10 cellular contexts compared by ENCODE assay signal in genomic region chr7:106864298-106865081, GRCh38. TPM values are rescaled to one million over a fixed set of nuclear protein-coding genes. Genes with fewer than 3 reads are reported as not detected.
DNase-seq lines count a peak whose midpoint lies in the region; ATAC-seq and TF ChIP-seq lines count a peak whose summit lies in the region.
"Had no signal": no experiment of that assay in that cellular context is flagged by ENCODE, and none has a peak within 500 bp of the region (broad histone marks: within the 10 kb centered on the region; RNA-seq: fewer than 3 reads in every experiment).

No MANE protein-coding gene starts in this region.

- H3K9me3 ChIP-seq in transverse colon (no peaks in the 10 kb centered on the region), body of pancreas (no peaks in the 10 kb centered on the region)

- no peak for DNase-seq in activated naive CD4-positive, alpha-beta T cell treated with anti-CD3 and anti-CD28 coated beads, Interleukin-2, amount 50 U/mL, for 16 hours
- no peak for DNase-seq in activated naive CD4-positive, alpha-beta T cell treated with anti-CD3 and anti-CD28 coated beads, Interleukin-2, amount 50 U/mL, for 72 hours (ENCODE audit: low spot score in 2 of 2)
- DNase-seq in transverse colon (no peak), COLO668 (lab: John Stamatoyannopoulos, UW; ENCODE audit: unreplicated experiment) (no peak), body of pancreas (no peak)

- H3K4me3 ChIP-seq in transverse colon (peak overlapping the region in 1 of 4 donors; percentile 42), body of pancreas (no peak overlapping the region)

- peak overlapping the region; percentile 90 for H3K27ac Mint-ChIP-seq in activated naive CD4-positive, alpha-beta T cell treated with anti-CD3 and anti-CD28 coated beads, Interleukin-2, amount 50 U/mL, for 24 hours
- H3K27ac Mint-ChIP-seq in activated naive CD4-positive, alpha-beta T cell treated with anti-CD3 and anti-CD28 coated beads, Interleukin-2, amount 50 U/mL, for 72 hours: peak overlapping the region; percentile 93 to 95
- H3K27ac Mint-ChIP-seq: brain had no signal

- 67 to 71% methylated on average over 1 to 2 of the region's 2 CpGs for WGBS in transverse colon (ENCODE audit: low coverage in 1 of 2), 2 donors
- WGBS in body of pancreas, 2 donors: 73 to 83% methylated on average over 2 of the region's 2 CpGs

- H3K27me3 ChIP-seq in transverse colon (no peaks in the 10 kb centered on the region), body of pancreas (no peaks in the 10 kb centered on the region)

- no peak for TF ChIP-seq EP300 in transverse colon (IDR thresholded peaks at IDR 0.05; ENCODE audit: low read depth)

- no peaks in the 10 kb centered on the region for H3K36me3 ChIP-seq in transverse colon
- no peaks in the 10 kb centered on the region for H3K36me3 ChIP-seq in body of pancreas (replicated peaks in 1 of 2; ENCODE audit: insufficient read depth in 1 of 2, low read depth in 2 of 2)

- in situ Hi-C loops in transverse colon (cut with MboI; ENCODE audit: low pct_ligation_motif_present in 1 of 4, low pct_unique_long_range_greater_than_20kb in 1 of 4, low sequenced_read_pairs in 3 of 4): no loop called here

- no peaks in the 10 kb centered on the region for H3K27me3 Mint-ChIP-seq in activated naive CD4-positive, alpha-beta T cell treated with anti-CD3 and anti-CD28 coated beads, Interleukin-2, amount 50 U/mL, for 24 hours

- no peak for TF ChIP-seq POLR2A in transverse colon (IDR thresholded peaks at IDR 0.05)
- no peak for TF ChIP-seq POLR2A in body of pancreas (IDR thresholded peaks at IDR 0.05)

- intact Hi-C loops in transverse colon (cut with DNase I; ENCODE audit: low total_unique reads) (no loop called here), body of pancreas (cut with DNase I) (no loop called here)

- TF ChIP-seq CTCF in transverse colon (IDR thresholded peaks at IDR 0.05) (no peak), body of pancreas (IDR thresholded peaks at IDR 0.05) (no peak)

- peak; percentile 42 for ATAC-seq in HG03095 (IDR thresholded peaks at IDR 0.05; ENCODE audit: unreplicated experiment)
- peak in 1 of 2 donors; percentile 1 for ATAC-seq in activated naive CD4-positive, alpha-beta T cell treated with anti-CD3 and anti-CD28 coated beads, Interleukin-2, amount 50 U/mL, for 72 hours
- ATAC-seq in body of pancreas: no peak
- no peak for ATAC-seq in esophagus mucosa

- H3K4me1 Mint-ChIP-seq in activated naive CD4-positive, alpha-beta T cell treated with anti-CD3 and anti-CD28 coated beads, Interleukin-2, amount 50 U/mL, for 24 hours: peaks cover 72% of the 10 kb centered on the region

- peaks cover 10% of the 10 kb centered on the region for H3K36me3 Mint-ChIP-seq in activated naive CD4-positive, alpha-beta T cell treated with anti-CD3 and anti-CD28 coated beads, Interleukin-2, amount 50 U/mL, for 24 hours
- peaks cover 16 to 34% of the 10 kb centered on the region in 2 donors for H3K36me3 Mint-ChIP-seq in activated naive CD4-positive, alpha-beta T cell treated with anti-CD3 and anti-CD28 coated beads, Interleukin-2, amount 50 U/mL, for 72 hours
- H3K36me3 Mint-ChIP-seq: brain had no signal

- H3K4me1 ChIP-seq in transverse colon (peaks cover 0 to 24% (median 0%) of the 10 kb centered on the region in 4 donors), body of pancreas (no peaks in the 10 kb centered on the region)

- H3K27ac ChIP-seq in transverse colon (peak overlapping the region; percentile 55 to 77 (median 70)), body of pancreas (peak overlapping the region in 1 of 4 donors; percentile 14)

- peak overlapping the region; percentile 93 for H3K4me3 Mint-ChIP-seq in activated naive CD4-positive, alpha-beta T cell treated with anti-CD3 and anti-CD28 coated beads, Interleukin-2, amount 50 U/mL, for 24 hours
- H3K4me3 Mint-ChIP-seq: brain had no signal

- H3K9me3 Mint-ChIP-seq in activated naive CD4-positive, alpha-beta T cell treated with anti-CD3 and anti-CD28 coated beads, Interleukin-2, amount 50 U/mL, for 24 hours: no peaks in the 10 kb centered on the region
- H3K9me3 Mint-ChIP-seq in activated naive CD4-positive, alpha-beta T cell treated with anti-CD3 and anti-CD28 coated beads, Interleukin-2, amount 50 U/mL, for 72 hours: peaks cover 0 to 10% of the 10 kb centered on the region in 2 donors
- H3K9me3 Mint-ChIP-seq: brain had no signal

RNA-seq across cellular contexts. Expression of gene PIK3CG, which starts 0.6 kb away (rescaled TPM):
- 10 to 100 TPM in 1 of 2 donors, 1 to 10 TPM in 1; 7.2 to 17.3 TPM for total RNA-seq in activated naive CD4-positive, alpha-beta T cell treated with anti-CD3 and anti-CD28 coated beads, Interleukin-2, amount 50 U/mL, for 72 hours
- total RNA-seq in transverse colon (10 to 100 TPM in 2 of 4 donors, 1 to 10 TPM in 1, under 1 TPM in 1; 0.60 to 13.1 (median 9.8) TPM), body of pancreas (1 to 10 TPM in 1 of 2 donors, under 1 TPM in 1; 0.66 to 3.1 TPM), esophagus mucosa (0.56 TPM)
- total RNA-seq: NCI-H460 had no signal
